1 cellular context compared by ENCODE assay signal in the genomic region with DNA sequence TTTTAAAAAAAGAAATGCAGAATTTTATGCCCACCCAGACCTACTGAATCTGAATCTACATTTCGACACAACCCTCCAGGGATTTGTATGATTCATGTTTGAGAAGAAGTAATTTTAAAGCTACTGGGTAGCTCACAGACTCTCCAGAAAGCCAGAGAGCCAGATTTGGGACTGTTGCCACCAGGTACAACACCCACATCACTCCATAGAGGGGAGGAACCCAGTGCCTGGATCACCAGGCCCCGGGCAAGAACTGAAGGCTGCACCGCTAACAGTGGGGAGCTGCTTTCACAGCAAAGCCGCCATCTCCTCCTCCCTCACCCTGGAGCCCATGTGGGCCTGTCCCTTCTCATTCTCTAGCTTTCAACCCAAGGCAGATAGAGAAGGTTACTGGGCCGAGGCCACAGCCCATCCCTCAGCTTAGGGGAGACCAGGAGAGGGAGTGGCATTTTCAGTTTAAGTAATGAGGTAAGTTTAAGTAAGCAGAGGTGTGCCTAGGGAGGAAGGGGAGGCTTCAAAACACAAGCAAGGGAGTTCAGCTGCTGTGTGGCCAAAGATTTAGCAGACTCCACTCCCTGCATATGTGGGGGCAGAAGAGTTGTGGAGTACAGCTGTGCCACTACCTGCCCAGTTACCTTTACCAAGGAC.
TF ChIP-seq lines count a peak whose summit lies in the region.

No MANE protein-coding gene starts in this region.

TF ChIP-seq in GM12878, 131 proteins besides CTCF, POLR2A, EP300 and RAD21 (continued from another document):
- TF ChIP-seq, protein P1, sequence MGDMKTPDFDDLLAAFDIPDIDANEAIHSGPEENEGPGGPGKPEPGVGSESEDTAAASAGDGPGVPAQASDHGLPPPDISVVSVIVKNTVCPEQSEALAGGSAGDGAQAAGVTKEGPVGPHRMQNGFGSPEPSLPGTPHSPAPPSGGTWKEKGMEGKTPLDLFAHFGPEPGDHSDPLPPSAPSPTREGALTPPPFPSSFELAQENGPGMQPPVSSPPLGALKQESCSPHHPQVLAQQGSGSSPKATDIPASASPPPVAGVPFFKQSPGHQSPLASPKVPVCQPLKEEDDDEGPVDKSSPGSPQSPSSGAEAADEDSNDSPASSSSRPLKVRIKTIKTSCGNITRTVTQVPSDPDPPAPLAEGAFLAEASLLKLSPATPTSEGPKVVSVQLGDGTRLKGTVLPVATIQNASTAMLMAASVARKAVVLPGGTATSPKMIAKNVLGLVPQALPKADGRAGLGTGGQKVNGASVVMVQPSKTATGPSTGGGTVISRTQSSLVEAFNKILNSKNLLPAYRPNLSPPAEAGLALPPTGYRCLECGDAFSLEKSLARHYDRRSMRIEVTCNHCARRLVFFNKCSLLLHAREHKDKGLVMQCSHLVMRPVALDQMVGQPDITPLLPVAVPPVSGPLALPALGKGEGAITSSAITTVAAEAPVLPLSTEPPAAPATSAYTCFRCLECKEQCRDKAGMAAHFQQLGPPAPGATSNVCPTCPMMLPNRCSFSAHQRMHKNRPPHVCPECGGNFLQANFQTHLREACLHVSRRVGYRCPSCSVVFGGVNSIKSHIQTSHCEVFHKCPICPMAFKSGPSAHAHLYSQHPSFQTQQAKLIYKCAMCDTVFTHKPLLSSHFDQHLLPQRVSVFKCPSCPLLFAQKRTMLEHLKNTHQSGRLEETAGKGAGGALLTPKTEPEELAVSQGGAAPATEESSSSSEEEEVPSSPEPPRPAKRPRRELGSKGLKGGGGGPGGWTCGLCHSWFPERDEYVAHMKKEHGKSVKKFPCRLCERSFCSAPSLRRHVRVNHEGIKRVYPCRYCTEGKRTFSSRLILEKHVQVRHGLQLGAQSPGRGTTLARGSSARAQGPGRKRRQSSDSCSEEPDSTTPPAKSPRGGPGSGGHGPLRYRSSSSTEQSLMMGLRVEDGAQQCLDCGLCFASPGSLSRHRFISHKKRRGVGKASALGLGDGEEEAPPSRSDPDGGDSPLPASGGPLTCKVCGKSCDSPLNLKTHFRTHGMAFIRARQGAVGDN (IDR thresholded peaks at IDR 0.05), result no peak
- TF ChIP-seq CHD1 (IDR thresholded peaks at IDR 0.05; ENCODE audit: low read depth, low read length) (no peak), FOS (IDR thresholded peaks at IDR 0.05; ENCODE audit: borderline replicate concordance, extremely low read depth, insufficient read length) (no peak), SPI1 (IDR thresholded peaks at IDR 0.05; ENCODE audit: borderline replicate concordance, insufficient read depth, low read depth, low read length) (no peak), NFXL1 (IDR thresholded peaks at IDR 0.05; ENCODE audit: borderline replicate concordance) (no peak), NFYA (IDR thresholded peaks at IDR 0.05; ENCODE audit: borderline replicate concordance, low read depth, low read length) (no peak)
- TF ChIP-seq, protein P2, sequence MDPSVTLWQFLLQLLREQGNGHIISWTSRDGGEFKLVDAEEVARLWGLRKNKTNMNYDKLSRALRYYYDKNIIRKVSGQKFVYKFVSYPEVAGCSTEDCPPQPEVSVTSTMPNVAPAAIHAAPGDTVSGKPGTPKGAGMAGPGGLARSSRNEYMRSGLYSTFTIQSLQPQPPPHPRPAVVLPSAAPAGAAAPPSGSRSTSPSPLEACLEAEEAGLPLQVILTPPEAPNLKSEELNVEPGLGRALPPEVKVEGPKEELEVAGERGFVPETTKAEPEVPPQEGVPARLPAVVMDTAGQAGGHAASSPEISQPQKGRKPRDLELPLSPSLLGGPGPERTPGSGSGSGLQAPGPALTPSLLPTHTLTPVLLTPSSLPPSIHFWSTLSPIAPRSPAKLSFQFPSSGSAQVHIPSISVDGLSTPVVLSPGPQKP (IDR thresholded peaks at IDR 0.05; ENCODE audit: low read depth, low read length), result no peak
- TF ChIP-seq, protein P3, sequence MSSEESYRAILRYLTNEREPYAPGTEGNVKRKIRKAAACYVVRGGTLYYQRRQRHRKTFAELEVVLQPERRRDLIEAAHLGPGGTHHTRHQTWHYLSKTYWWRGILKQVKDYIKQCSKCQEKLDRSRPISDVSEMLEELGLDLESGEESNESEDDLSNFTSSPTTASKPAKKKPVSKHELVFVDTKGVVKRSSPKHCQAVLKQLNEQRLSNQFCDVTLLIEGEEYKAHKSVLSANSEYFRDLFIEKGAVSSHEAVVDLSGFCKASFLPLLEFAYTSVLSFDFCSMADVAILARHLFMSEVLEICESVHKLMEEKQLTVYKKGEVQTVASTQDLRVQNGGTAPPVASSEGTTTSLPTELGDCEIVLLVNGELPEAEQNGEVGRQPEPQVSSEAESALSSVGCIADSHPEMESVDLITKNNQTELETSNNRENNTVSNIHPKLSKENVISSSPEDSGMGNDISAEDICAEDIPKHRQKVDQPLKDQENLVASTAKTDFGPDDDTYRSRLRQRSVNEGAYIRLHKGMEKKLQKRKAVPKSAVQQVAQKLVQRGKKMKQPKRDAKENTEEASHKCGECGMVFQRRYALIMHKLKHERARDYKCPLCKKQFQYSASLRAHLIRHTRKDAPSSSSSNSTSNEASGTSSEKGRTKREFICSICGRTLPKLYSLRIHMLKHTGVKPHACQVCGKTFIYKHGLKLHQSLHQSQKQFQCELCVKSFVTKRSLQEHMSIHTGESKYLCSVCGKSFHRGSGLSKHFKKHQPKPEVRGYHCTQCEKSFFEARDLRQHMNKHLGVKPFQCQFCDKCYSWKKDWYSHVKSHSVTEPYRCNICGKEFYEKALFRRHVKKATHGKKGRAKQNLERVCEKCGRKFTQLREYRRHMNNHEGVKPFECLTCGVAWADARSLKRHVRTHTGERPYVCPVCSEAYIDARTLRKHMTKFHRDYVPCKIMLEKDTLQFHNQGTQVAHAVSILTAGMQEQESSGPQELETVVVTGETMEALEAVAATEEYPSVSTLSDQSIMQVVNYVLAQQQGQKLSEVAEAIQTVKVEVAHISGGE (CRISPR knock-in tag; IDR thresholded peaks at IDR 0.05), result no peak
- TF ChIP-seq, protein P4, sequence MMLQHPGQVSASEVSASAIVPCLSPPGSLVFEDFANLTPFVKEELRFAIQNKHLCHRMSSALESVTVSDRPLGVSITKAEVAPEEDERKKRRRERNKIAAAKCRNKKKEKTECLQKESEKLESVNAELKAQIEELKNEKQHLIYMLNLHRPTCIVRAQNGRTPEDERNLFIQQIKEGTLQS (IDR thresholded peaks at IDR 0.05; ENCODE audit: borderline replicate concordance, extremely low read depth, low read depth, low read length), result no peak
